In the genomic region with DNA sequence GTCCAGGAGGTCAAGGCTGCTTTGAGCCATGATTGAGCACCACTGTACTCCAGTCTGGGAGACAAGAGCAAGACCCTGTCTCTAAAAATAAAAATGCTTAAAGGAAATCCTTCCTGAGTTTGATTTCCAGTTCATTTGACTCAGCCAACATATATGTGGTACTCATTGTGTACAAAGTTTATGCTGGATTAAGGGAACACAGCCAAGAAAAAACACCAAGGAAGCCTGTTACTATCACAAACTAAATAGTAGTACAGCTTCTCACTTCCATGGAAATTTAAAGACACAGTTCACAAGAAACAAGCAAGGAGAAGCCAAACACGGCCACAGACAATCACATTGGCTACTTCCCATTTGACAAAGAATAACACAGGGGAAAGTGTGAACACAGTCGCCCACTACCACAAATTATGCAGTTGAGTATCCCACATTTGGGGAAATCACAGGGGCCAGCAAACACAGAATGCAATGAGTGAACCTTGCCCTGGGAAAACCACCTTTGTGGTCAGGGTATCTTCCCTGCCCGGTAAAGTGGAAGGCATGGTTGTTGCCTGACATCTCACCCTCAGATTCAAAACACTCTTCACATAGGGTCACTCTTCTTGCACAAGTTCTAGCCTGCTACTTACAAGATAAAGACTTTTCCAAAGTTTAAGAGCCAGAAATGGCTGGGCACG, we compare ENCODE assay signal across 24 cellular contexts. TPM values are rescaled to one million over a fixed set of nuclear protein-coding genes. Genes with fewer than 3 reads are reported as not detected.
DNase-seq lines count a peak whose midpoint lies in the region; ATAC-seq, FAIRE-seq and TF ChIP-seq lines count a peak whose summit lies in the region.
"Had no signal": no experiment of that assay in that cellular context is flagged by ENCODE, and none has a peak within 500 bp of the region (broad histone marks: within the 10 kb centered on the region; RNA-seq: fewer than 3 reads in every experiment).

No MANE protein-coding gene starts in this region.

- no peaks in the 10 kb centered on the region for H3K9me1 ChIP-seq in endothelial cell of umbilical vein (replicated peaks; ENCODE audit: control insufficient read depth, extremely low read depth, insufficient read depth, low read length)

- no peaks in the 10 kb centered on the region for H3K36me3 Mint-ChIP-seq in activated CD4-positive, alpha-beta memory T cell treated with anti-CD3 and anti-CD28 coated beads for 36 hours
- H3K36me3 Mint-ChIP-seq in nephron progenitor cell (ENCODE audit: low read depth): no peaks in the 10 kb centered on the region
- H3K36me3 Mint-ChIP-seq: immature natural killer cell, neural progenitor cell had no signal

- TF ChIP-seq POLR2A in endothelial cell of umbilical vein (IDR thresholded peaks at IDR 0.05; ENCODE audit: low read depth, low read length): no peak
- no peak for TF ChIP-seq POLR2A in stomach (IDR thresholded peaks at IDR 0.05)

- H3K27me3 ChIP-seq in GM23248 (replicated peaks; ENCODE audit: insufficient read depth) (no peaks in the 10 kb centered on the region; the same call in 1 of the 2 replicates), PC-3 (ENCODE audit: low read length) (no peaks in the 10 kb centered on the region), endothelial cell of umbilical vein (ENCODE audit: control insufficient read depth in 2 of 2, insufficient read depth in 2 of 2, low read length in 2 of 2) (no peaks in the 10 kb centered on the region), stomach (no peaks in the 10 kb centered on the region)
- H3K27me3 ChIP-seq: neural progenitor cell, tibial nerve had no signal

- DNase-seq in GM23248 (peak; percentile 17), PC-3 (peak; percentile 96), endothelial cell of umbilical vein (ENCODE audit: low read depth, low spot score) (peak; percentile 21), stomach (no peak), nephron progenitor cell (no peak)
- DNase-seq in activated CD4-positive, alpha-beta memory T cell treated with anti-CD3 and anti-CD28 coated beads for 36 hours: no peak
- DNase-seq: activated CD4-positive, alpha-beta T cell treated with anti-CD3 and anti-CD28 coated beads, Interleukin-2, amount 50 U/mL, for 4 hours; amygdala; effector memory CD8-positive, alpha-beta T cell; heart right ventricle; immature natural killer cell; mucosa of descending colon; NCI-H1694; NCI-H748 treated with DMSO at 0.1 percent for 48 hours; psoas muscle; small intestine; stimulated activated naive CD4-positive, alpha-beta T cell treated with Interleukin-2 at 50 U/mL for 16 hours; T-helper 2 cell; WERI-Rb-1 had no signal

- H3K4me1 ChIP-seq in GM23248 (ENCODE audit: insufficient read depth) (no peaks in the 10 kb centered on the region), PC-3 (ENCODE audit: insufficient read depth, low read length) (peaks cover 18% of the 10 kb centered on the region), endothelial cell of umbilical vein (ENCODE audit: control insufficient read depth, extremely low read depth, insufficient read depth, low read length) (peaks cover 6% of the 10 kb centered on the region), stomach (no peaks in the 10 kb centered on the region)
- H3K4me1 ChIP-seq: heart right ventricle, psoas muscle, SJSA1, tibial nerve had no signal

- H3K36me3 ChIP-seq in GM23248 (ENCODE audit: low read depth) (no peaks in the 10 kb centered on the region), PC-3 (ENCODE audit: low read depth, low read length) (no peaks in the 10 kb centered on the region), endothelial cell of umbilical vein (ENCODE audit: control insufficient read depth in 2 of 2, extremely low read depth in 1 of 2, insufficient read depth in 2 of 2, low read length in 2 of 2) (no peaks in the 10 kb centered on the region), stomach (no peaks in the 10 kb centered on the region)
- H3K36me3 ChIP-seq: heart right ventricle, neural progenitor cell, SJSA1, tibial nerve, WERI-Rb-1 had no signal

- no peaks in the 10 kb centered on the region for H4K20me1 ChIP-seq in GM23248 (ENCODE audit: insufficient read depth)
- H4K20me1 ChIP-seq in PC-3 (ENCODE audit: low read length): no peaks in the 10 kb centered on the region
- no peaks in the 10 kb centered on the region for H4K20me1 ChIP-seq in endothelial cell of umbilical vein (replicated peaks; ENCODE audit: control insufficient read depth, extremely low read depth, insufficient read depth, low read length)

- intact Hi-C loops in PC-3 (cut with micrococcal nuclease): no loop called here
- intact Hi-C loops in endothelial cell of umbilical vein (cut with micrococcal nuclease): no loop called here
- intact Hi-C loops in stomach (cut with DNase I; ENCODE audit: low total_unique reads): no loop called here
- intact Hi-C loops in activated CD4-positive, alpha-beta memory T cell treated with anti-CD3 and anti-CD28 coated beads for 36 hours (cut with micrococcal nuclease): no loop called here

- H3K9me3 Mint-ChIP-seq in activated CD4-positive, alpha-beta memory T cell treated with anti-CD3 and anti-CD28 coated beads for 36 hours: no peaks in the 10 kb centered on the region
- H3K9me3 Mint-ChIP-seq in nephron progenitor cell: no peaks in the 10 kb centered on the region
- H3K9me3 Mint-ChIP-seq: effector memory CD8-positive, alpha-beta T cell; immature natural killer cell; neural progenitor cell had no signal

- dilution Hi-C loops in endothelial cell of umbilical vein (cut with MboI; ENCODE audit: extremely low pct_ligation_motif_present, low sequenced_read_pairs): no loop called here

- H3K9me3 ChIP-seq in GM23248 (ENCODE audit: low read depth) (no peaks in the 10 kb centered on the region), PC-3 (ENCODE audit: low read length) (no peaks in the 10 kb centered on the region), endothelial cell of umbilical vein (replicated peaks; ENCODE audit: control insufficient read depth, insufficient read depth, low read length) (no peaks in the 10 kb centered on the region), stomach (no peaks in the 10 kb centered on the region)
- H3K9me3 ChIP-seq: heart right ventricle, mucosa of descending colon, psoas muscle, tibial nerve had no signal

- TF ChIP-seq CTCF in PC-3 (conservative IDR thresholded peaks at IDR 0.05; ENCODE audit: low read depth, low read length) (no peak), endothelial cell of umbilical vein (IDR thresholded peaks at IDR 0.05; ENCODE audit: extremely low read depth in 1 of 2, insufficient read depth in 1 of 2, low read depth in 1 of 2, low read length in 2 of 2) (no peak), stomach (IDR thresholded peaks at IDR 0.05) (no peak), nephron progenitor cell (IDR thresholded peaks at IDR 0.05) (no peak)

- peaks cover 5% of the 10 kb centered on the region for H3K27me3 Mint-ChIP-seq in activated CD4-positive, alpha-beta memory T cell treated with anti-CD3 and anti-CD28 coated beads for 36 hours
- H3K27me3 Mint-ChIP-seq in nephron progenitor cell (ENCODE audit: low read depth, poor library complexity): peaks cover 3% of the 10 kb centered on the region

- TF ChIP-seq EP300 in stomach (IDR thresholded peaks at IDR 0.05): no peak

- BruUV-seq in PC-3 (replicated peaks; lab: Mats Ljungman, UMichigan): no TSS peak
- no TSS peak for BruUV-seq in endothelial cell of umbilical vein (replicated peaks; lab: Mats Ljungman, UMichigan)

- ATAC-seq in PC-3: peak; percentile 98
- no peak for ATAC-seq in GM19455 (IDR thresholded peaks at IDR 0.05; ENCODE audit: unreplicated experiment)
- ATAC-seq: effector memory CD8-positive, alpha-beta T cell; heart right ventricle; K562; mucosa of descending colon; psoas muscle had no signal

- H3K9ac ChIP-seq in GM23248 (no peak overlapping the region), PC-3 (ENCODE audit: low read length) (peak overlapping the region; percentile 41), endothelial cell of umbilical vein (replicated peaks; ENCODE audit: extremely low read depth, insufficient read depth, low read length) (no peak overlapping the region)
- H3K9ac ChIP-seq: neural progenitor cell had no signal

- H2AFZ ChIP-seq in GM23248 (no peak overlapping the region), PC-3 (ENCODE audit: low read length) (peak overlapping the region; percentile 66), endothelial cell of umbilical vein (ENCODE audit: low read depth, low read length) (peak overlapping the region; percentile 9)
- H2AFZ ChIP-seq: neural progenitor cell had no signal

- H3K4me3 ChIP-seq in GM23248 (no peak overlapping the region), PC-3 (ENCODE audit: low read length) (peak overlapping the region; percentile 27; the same call in 1 of the 2 replicates), endothelial cell of umbilical vein (replicated peaks in 1 of 3; ENCODE audit: insufficient read depth in 1 of 3, low read depth in 1 of 3, low read length in 3 of 3) (no peak overlapping the region), stomach (no peak overlapping the region)
- H3K4me3 ChIP-seq: heart right ventricle, K562, mucosa of descending colon, neural progenitor cell, psoas muscle, SJSA1, tibial nerve had no signal

- no peak overlapping the region for H3K4me3 Mint-ChIP-seq in activated CD4-positive, alpha-beta memory T cell treated with anti-CD3 and anti-CD28 coated beads for 36 hours
- H3K4me3 Mint-ChIP-seq in nephron progenitor cell: no peak overlapping the region
- H3K4me3 Mint-ChIP-seq: effector memory CD8-positive, alpha-beta T cell; immature natural killer cell; neural progenitor cell had no signal

- CTCF ChIA-PET in PC-3 (lab: Charles Lee) (interaction anchor here (1.0 kb wide), 1 partner anchor 10 kb away, joined by 3 read pairs; no protein-coding TSS in a partner anchor), endothelial cell of umbilical vein (lab: Charles Lee) (no interaction called here)
- CTCF ChIA-PET in activated CD4-positive, alpha-beta memory T cell treated with anti-CD3 and anti-CD28 coated beads for 36 hours (lab: Charles Lee): no interaction called here

- no peak overlapping the region for H3K4me2 ChIP-seq in GM23248 (ENCODE audit: unreplicated experiment)
- H3K4me2 ChIP-seq in PC-3 (ENCODE audit: low read length): peak overlapping the region; percentile 68
- peak overlapping the region; percentile 16 for H3K4me2 ChIP-seq in endothelial cell of umbilical vein (ENCODE audit: insufficient read depth, low read length)
- H3K4me2 ChIP-seq: neural progenitor cell had no signal

- no peak overlapping the region for H3K27ac Mint-ChIP-seq in activated CD4-positive, alpha-beta memory T cell treated with anti-CD3 and anti-CD28 coated beads for 36 hours
- H3K27ac Mint-ChIP-seq in nephron progenitor cell: no peak overlapping the region
- H3K27ac Mint-ChIP-seq: effector memory CD8-positive, alpha-beta T cell; immature natural killer cell; neural progenitor cell had no signal

- in situ Hi-C loops in GM23248 (cut with MboI): no loop called here

- WGBS in GM23248 (ENCODE audit: low coverage in 1 of 2, low lambda C conversion rate in 2 of 2, missing lambda C conversion rate in 2 of 2), 2 experiments: 55 to 65% methylated on average over 4 of the region's 4 CpGs
- WGBS in stomach, 5 donors: 37 to 65% (median 49%) methylated on average over 4 of the region's 4 CpGs

- H3F3A ChIP-seq in GM23248 (ENCODE audit: insufficient read depth) (no peaks in the 10 kb centered on the region), PC-3 (ENCODE audit: low read length, unreplicated experiment) (no peaks in the 10 kb centered on the region)

- peak; percentile 63 for FAIRE-seq in endothelial cell of umbilical vein (lab: Jason Lieb, UNC)
- FAIRE-seq: K562, small intestine had no signal

- POLR2A ChIA-PET in PC-3 (lab: Charles Lee; ENCODE audit: unreplicated experiment) (interaction anchor here (1.0 kb wide), 1 partner anchor 45 kb away, joined by 5 read pairs; no protein-coding TSS in a partner anchor), endothelial cell of umbilical vein (lab: Charles Lee) (interaction anchor here (0.9 kb wide), 1 partner anchor 19 kb away, joined by 8 read pairs; no protein-coding TSS in a partner anchor)
- POLR2A ChIA-PET in activated CD4-positive, alpha-beta memory T cell treated with anti-CD3 and anti-CD28 coated beads for 36 hours (lab: Charles Lee): no interaction called here

- no peaks in the 10 kb centered on the region for H3K79me2 ChIP-seq in GM23248 (ENCODE audit: insufficient read depth)
- no peaks in the 10 kb centered on the region for H3K79me2 ChIP-seq in PC-3 (ENCODE audit: low read length)
- H3K79me2 ChIP-seq in endothelial cell of umbilical vein (ENCODE audit: control insufficient read depth, insufficient read depth, low read length): no peaks in the 10 kb centered on the region

- H3K9me2 ChIP-seq in GM23248 (ENCODE audit: insufficient read depth): no peaks in the 10 kb centered on the region
- H3K9me2 ChIP-seq in PC-3 (replicated peaks; ENCODE audit: low read length): no peaks in the 10 kb centered on the region

- H3K27ac ChIP-seq in GM23248 (no peak overlapping the region), PC-3 (ENCODE audit: low read length) (peak overlapping the region; percentile 70), endothelial cell of umbilical vein (ENCODE audit: insufficient read depth, low read depth, low read length) (no peak overlapping the region), stomach (peak overlapping the region in 4 of 5 donors; percentile 41 to 55 (median 48))
- H3K27ac ChIP-seq: heart right ventricle, neural progenitor cell, psoas muscle, SJSA1, tibial nerve, WERI-Rb-1 had no signal

- H3K4me1 Mint-ChIP-seq in activated CD4-positive, alpha-beta memory T cell treated with anti-CD3 and anti-CD28 coated beads for 36 hours (ENCODE audit: low read depth): no peaks in the 10 kb centered on the region
- peaks cover 15% of the 10 kb centered on the region for H3K4me1 Mint-ChIP-seq in nephron progenitor cell
- H3K4me1 Mint-ChIP-seq: immature natural killer cell had no signal

RNA-seq across cellular contexts. Expression of a gene that starts 14.5 kb away (rescaled TPM):
- not detected in 2 replicates for total RNA-seq in GM23248 (2014; rRNA removed; shearing (Covaris generic))
- 0.15 TPM in 1 of 2 replicates, not detected in the other for polyA plus RNA-seq in GM23248 (2016; fragmentation: Nextera tagmentation; extraction: Ambion mirVana)
- total RNA-seq in PC-3 (2014; rRNA removed): 0.12 and 0.29 TPM in 2 replicates
- total RNA-seq in endothelial cell of umbilical vein: not detected in 2 replicates
- 0.02 and 0.10 TPM in 2 replicates for polyA plus RNA-seq in endothelial cell of umbilical vein
- polyA plus RNA-seq in endothelial cell of umbilical vein (2011; cell fraction: cytosol; rRNA removed): 0.01 and 0.03 TPM in 2 replicates
- polyA plus RNA-seq in endothelial cell of umbilical vein (2011; cell fraction: nucleus; rRNA removed): 0.07 and 0.17 TPM in 2 replicates
- 0.11 TPM in 1 of 2 replicates, not detected in the other for polyA plus RNA-seq in endothelial cell of umbilical vein (2012)
- polyA minus RNA-seq in endothelial cell of umbilical vein: 0.19 TPM in 1 of 2 replicates, not detected in the other
- polyA minus RNA-seq in endothelial cell of umbilical vein (2011; cell fraction: cytosol; rRNA and poly(A)+ RNA removed): not detected
- polyA minus RNA-seq in endothelial cell of umbilical vein (2011; cell fraction: nucleus; rRNA and poly(A)+ RNA removed): 0.29 TPM in 1 of 2 replicates, not detected in the other
- total RNA-seq in stomach: not detected
- polyA plus RNA-seq in stomach: under 1 TPM in 2 of 3 donors, not detected in 1; 0.03 to 0.06 TPM
- under 1 TPM; 0.14 to 0.17 TPM for total RNA-seq in activated CD4-positive, alpha-beta memory T cell treated with anti-CD3 and anti-CD28 coated beads for 36 hours
- polyA plus RNA-seq: immature natural killer cell had no signal

RNA-seq across cellular contexts. Expression of a gene that starts 15.1 kb away (rescaled TPM):
- total RNA-seq in GM23248 (2014; rRNA removed; shearing (Covaris generic)): 17.2 and 23.4 TPM in 2 replicates
- 40.2 and 45.8 TPM in 2 replicates for polyA plus RNA-seq in GM23248 (2016; fragmentation: Nextera tagmentation; extraction: Ambion mirVana)
- total RNA-seq in PC-3 (2014; rRNA removed): 58.9 and 71.1 TPM in 2 replicates
- total RNA-seq in endothelial cell of umbilical vein: 38.9 and 50.5 TPM in 2 replicates
- polyA plus RNA-seq in endothelial cell of umbilical vein: 20.8 and 24.8 TPM in 2 replicates
- polyA plus RNA-seq in endothelial cell of umbilical vein (2011; cell fraction: cytosol; rRNA removed): 37.0 and 37.8 TPM in 2 replicates
- 20.4 and 24.2 TPM in 2 replicates for polyA plus RNA-seq in endothelial cell of umbilical vein (2011; cell fraction: nucleus; rRNA removed)
- 40.4 and 61.6 TPM in 2 replicates for polyA plus RNA-seq in endothelial cell of umbilical vein (2012)
- 15.1 and 21.8 TPM in 2 replicates for polyA minus RNA-seq in endothelial cell of umbilical vein
- 16.6 TPM for polyA minus RNA-seq in endothelial cell of umbilical vein (2011; cell fraction: cytosol; rRNA and poly(A)+ RNA removed)
- 17.1 and 18.7 TPM in 2 replicates for polyA minus RNA-seq in endothelial cell of umbilical vein (2011; cell fraction: nucleus; rRNA and poly(A)+ RNA removed)
- total RNA-seq in stomach: 10 to 100 TPM in 3 of 5 donors, 1 to 10 TPM in 1, not detected in 1; 1.2 to 44.6 (median 23.7) TPM
- 10 to 100 TPM; 13.7 to 22.9 (median 21.5) TPM for polyA plus RNA-seq in stomach
- total RNA-seq in activated CD4-positive, alpha-beta memory T cell treated with anti-CD3 and anti-CD28 coated beads for 36 hours: 10 to 100 TPM; 64.0 to 66.0 TPM

Comparison
In these comparisons a context has a peak if more than half of its experiments do, and no peak if none do; other contexts are left out.
1. DNase-seq: peak in GM23248 (single experiment), PC-3 (single experiment) and endothelial cell of umbilical vein (single experiment); none in stomach (single experiment), activated CD4-positive, alpha-beta memory T cell treated with anti-CD3 and anti-CD28 coated beads for 36 hours (single experiment) and nephron progenitor cell (single experiment).
2. H3K27ac ChIP-seq: peak in PC-3 (single experiment) and stomach (4 of 5); none in GM23248 (single experiment) and endothelial cell of umbilical vein (single experiment).